In the genomic region with DNA sequence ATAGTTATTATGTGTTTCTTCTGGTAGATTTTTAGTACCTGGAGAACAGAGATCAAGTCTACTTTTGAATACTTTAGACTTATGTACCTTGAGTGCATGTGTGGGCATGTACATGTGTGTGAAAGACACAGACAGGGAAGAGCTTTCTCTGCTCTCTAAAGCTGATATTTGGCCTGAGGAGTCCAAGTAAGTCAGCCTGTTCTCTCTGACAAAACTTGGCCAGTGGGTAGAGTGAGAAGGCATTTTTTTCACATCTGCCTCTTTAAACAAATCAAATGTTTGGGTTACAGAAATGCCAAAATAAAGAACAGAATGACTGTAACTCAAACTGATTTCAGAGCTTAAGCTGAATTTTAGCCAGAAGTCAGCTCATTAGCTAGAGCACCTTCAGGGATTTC, we compare ENCODE assay signal across 24 cellular contexts.
DNase-seq lines count a peak whose midpoint lies in the region; ATAC-seq and TF ChIP-seq lines count a peak whose summit lies in the region.
"Had no signal": no experiment of that assay in that cellular context is flagged by ENCODE, and none has a peak within 500 bp of the region (broad histone marks: within the 10 kb centered on the region; RNA-seq: fewer than 3 reads in every experiment).

No MANE protein-coding gene starts in this region.

- H3K79me2 ChIP-seq in Loucy (ENCODE audit: insufficient read depth, low read length): no peaks in the 10 kb centered on the region

- H3K4me1 Mint-ChIP-seq in nephron: peaks cover 29% of the 10 kb centered on the region
- H3K4me1 Mint-ChIP-seq in activated CD8-positive, alpha-beta memory T cell treated with anti-CD3 and anti-CD28 coated beads, Interleukin-2, amount 10 ng/mL, durations not matched to agents 7 days and 5 days: peaks cover 2% of the 10 kb centered on the region
- H3K4me1 Mint-ChIP-seq: WTC11 had no signal

- H2AFZ ChIP-seq in Loucy (ENCODE audit: low read length): no peak overlapping the region

- no peaks in the 10 kb centered on the region for H3K27me3 Mint-ChIP-seq in nephron (ENCODE audit: low read depth)
- peaks cover 3% of the 10 kb centered on the region for H3K27me3 Mint-ChIP-seq in activated CD8-positive, alpha-beta memory T cell treated with anti-CD3 and anti-CD28 coated beads, Interleukin-2, amount 10 ng/mL, durations not matched to agents 7 days and 5 days
- H3K27me3 Mint-ChIP-seq: CD4-positive, alpha-beta T cell had no signal

- no peak overlapping the region for H3K4me3 Mint-ChIP-seq in nephron
- H3K4me3 Mint-ChIP-seq in activated CD8-positive, alpha-beta memory T cell treated with anti-CD3 and anti-CD28 coated beads, Interleukin-2, amount 10 ng/mL, durations not matched to agents 7 days and 5 days: no peak overlapping the region
- H3K4me3 Mint-ChIP-seq: activated CD4-positive, alpha-beta memory T cell treated with anti-CD3 and anti-CD28 coated beads for 36 hours; activated naive CD4-positive, alpha-beta T cell treated with anti-CD3 and anti-CD28 coated beads for 36 hours; CD4-positive, alpha-beta T cell; WTC11 had no signal

- peak overlapping the region; percentile 26 for H3K9ac ChIP-seq in Loucy (ENCODE audit: low read depth, low read length, poor library complexity, severe bottlenecking)
- H3K9ac ChIP-seq: SK-N-SH had no signal

- H3K36me3 Mint-ChIP-seq in nephron (ENCODE audit: low read depth): no peaks in the 10 kb centered on the region
- H3K36me3 Mint-ChIP-seq in activated CD8-positive, alpha-beta memory T cell treated with anti-CD3 and anti-CD28 coated beads, Interleukin-2, amount 10 ng/mL, durations not matched to agents 7 days and 5 days: no peaks in the 10 kb centered on the region

- TF ChIP-seq CTCF in AG10803 (conservative IDR thresholded peaks at IDR 0.05; ENCODE audit: low read length): no peak
- TF ChIP-seq CTCF in Loucy (conservative IDR thresholded peaks at IDR 0.05; ENCODE audit: low read length): no peak
- TF ChIP-seq CTCF in nephron (IDR thresholded peaks at IDR 0.05; ENCODE audit: unreplicated experiment in 3 of 3): no peak

- H3K4me3 ChIP-seq in AG10803 (ENCODE audit: low read length) (no peak overlapping the region), Loucy (ENCODE audit: low read length, poor library complexity, severe bottlenecking) (no peak overlapping the region)
- H3K4me3 ChIP-seq: gastrocnemius medialis, GM12878, lung had no signal

- H3K9me2 ChIP-seq in Loucy (replicated peaks; ENCODE audit: low read depth, low read length): no peaks in the 10 kb centered on the region
- H3K9me2 ChIP-seq: SK-N-SH had no signal

- CTCF ChIA-PET in activated CD8-positive, alpha-beta memory T cell treated with anti-CD3 and anti-CD28 coated beads, Interleukin-2, amount 10 ng/mL, durations not matched to agents 7 days and 5 days (lab: Charles Lee): no interaction called here

- H3F3A ChIP-seq in Loucy (ENCODE audit: low read depth): no peaks in the 10 kb centered on the region

- H3K4me1 ChIP-seq in Loucy (ENCODE audit: insufficient read depth, low read length, poor library complexity, severe bottlenecking): peaks cover 22% of the 10 kb centered on the region
- H3K4me1 ChIP-seq: gastrocnemius medialis had no signal

- no peak for ATAC-seq in activated CD8-positive, alpha-beta memory T cell treated with anti-CD3 and anti-CD28 coated beads, Interleukin-2, amount 10 ng/mL, durations not matched to agents 7 days and 5 days
- no peak for ATAC-seq in GM21576 (IDR thresholded peaks at IDR 0.05; ENCODE audit: unreplicated experiment)
- ATAC-seq: gastrocnemius medialis, WTC11 had no signal

- DNase-seq in AG10803 (ENCODE audit: low read depth) (peak; percentile 70), epithelial cell of prostate (ENCODE audit: low read depth, low spot score) (peak; percentile 16), NCI-H524 (lab: John Stamatoyannopoulos, UW) (no peak), NCI-H187 (lab: John Stamatoyannopoulos, UW) (no peak)
- no peak for DNase-seq in activated CD8-positive, alpha-beta memory T cell treated with anti-CD3 and anti-CD28 coated beads, Interleukin-2, amount 10 ng/mL, durations not matched to agents 7 days and 5 days
- DNase-seq: anterior cingulate cortex; CD4-positive, alpha-beta T cell; effector memory CD4-positive, alpha-beta T cell; gastrocnemius medialis; GDM1; NCI-H1092; NCI-H2081 treated with DMSO at 0.1 percent for 48 hours; NCI-H446; NK-92 treated with Interleukin-12 subunit alpha and Interleukin-12 subunit beta, amount 100 ng/mL, for 24 hours; SK-N-SH; substantia nigra had no signal

- no peaks in the 10 kb centered on the region for H4K20me1 ChIP-seq in Loucy (ENCODE audit: insufficient read depth, low read length, poor library complexity, severe bottlenecking)

- peak overlapping the region; percentile 54 for H3K27ac ChIP-seq in epithelial cell of prostate
- H3K27ac ChIP-seq: gastrocnemius medialis had no signal

- H3K4me2 ChIP-seq in Loucy (ENCODE audit: low read depth, low read length, poor library complexity, severe bottlenecking): no peak overlapping the region
- H3K4me2 ChIP-seq: SK-N-SH had no signal

- H3K36me3 ChIP-seq in Loucy (ENCODE audit: insufficient read depth, low read length): no peaks in the 10 kb centered on the region
- H3K36me3 ChIP-seq: gastrocnemius medialis had no signal

- H3K9me3 ChIP-seq in Loucy (ENCODE audit: insufficient read depth, low read depth, low read length): peaks cover 7% of the 10 kb centered on the region; the same call in 1 of the 2 replicates
- H3K9me3 ChIP-seq: gastrocnemius medialis, SK-N-SH had no signal

- H3K27ac Mint-ChIP-seq in nephron: peak overlapping the region; percentile 78 to 87 (median 86)
- no peak overlapping the region for H3K27ac Mint-ChIP-seq in activated CD8-positive, alpha-beta memory T cell treated with anti-CD3 and anti-CD28 coated beads, Interleukin-2, amount 10 ng/mL, durations not matched to agents 7 days and 5 days
- H3K27ac Mint-ChIP-seq: activated CD4-positive, alpha-beta memory T cell treated with anti-CD3 and anti-CD28 coated beads for 36 hours; activated naive CD4-positive, alpha-beta T cell treated with anti-CD3 and anti-CD28 coated beads for 36 hours; CD4-positive, alpha-beta T cell; WTC11 had no signal

- H3K27me3 ChIP-seq in Loucy (ENCODE audit: insufficient read depth, low read length, poor library complexity, severe bottlenecking): no peaks in the 10 kb centered on the region
- H3K27me3 ChIP-seq: gastrocnemius medialis had no signal

- H3K9me3 Mint-ChIP-seq in nephron: peaks cover 9% of the 10 kb centered on the region
- H3K9me3 Mint-ChIP-seq in activated CD8-positive, alpha-beta memory T cell treated with anti-CD3 and anti-CD28 coated beads, Interleukin-2, amount 10 ng/mL, durations not matched to agents 7 days and 5 days (ENCODE audit: low read depth): peaks cover 3% of the 10 kb centered on the region

Comparison
In these comparisons a context has a peak if more than half of its experiments do, and no peak if none do; other contexts are left out.
1. DNase-seq: peak in AG10803 (single experiment) and epithelial cell of prostate (single experiment); none in activated CD8-positive, alpha-beta memory T cell treated with anti-CD3 and anti-CD28 coated beads, Interleukin-2, amount 10 ng/mL, durations not matched to agents 7 days and 5 days (single experiment), NCI-H524 (0 of 2) and NCI-H187 (0 of 2).